ENCODE assay signal across 8 cellular contexts in the genomic region with DNA sequence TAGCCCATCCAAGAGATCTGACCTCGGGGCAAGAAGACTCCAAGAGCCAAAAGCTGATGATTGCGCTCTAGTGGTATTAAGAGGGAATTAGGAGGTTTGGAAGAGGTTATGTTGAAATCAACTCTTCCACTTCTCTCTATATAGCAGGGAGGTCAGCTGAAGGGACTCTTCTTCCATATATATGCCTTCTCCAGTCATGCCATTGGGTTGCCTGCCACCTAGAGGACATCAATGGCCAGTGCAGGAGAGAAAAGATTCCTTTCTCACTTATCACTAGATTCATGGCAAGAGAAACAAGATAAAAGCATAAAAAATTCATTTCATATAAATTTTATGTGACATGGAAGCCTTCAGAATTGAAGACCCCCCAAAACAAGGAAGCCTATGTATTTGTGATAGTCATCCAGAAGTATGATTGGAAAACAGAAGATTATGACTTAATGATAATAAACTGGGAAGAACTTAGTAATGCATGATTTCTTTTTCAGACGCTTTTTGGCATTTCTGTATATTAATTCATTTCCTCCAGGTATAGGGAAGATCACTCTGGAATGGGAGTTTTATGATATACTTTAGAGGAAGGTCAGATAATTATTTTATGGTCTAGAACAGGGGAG.
DNase-seq lines count a peak whose midpoint lies in the region; ATAC-seq and TF ChIP-seq lines count a peak whose summit lies in the region.

No MANE protein-coding gene starts in this region.

- H2AFZ ChIP-seq in OCI-LY3 (ENCODE audit: low read depth, low read length): no peak overlapping the region

- no peak overlapping the region for H3K27ac ChIP-seq in OCI-LY3 (ENCODE audit: low read length)

- no peaks in the 10 kb centered on the region for H3K4me1 ChIP-seq in OCI-LY3 (ENCODE audit: low read length)

- no peaks in the 10 kb centered on the region for H3K36me3 ChIP-seq in H7 (replicated peaks; ENCODE audit: control insufficient read depth, insufficient read depth, low read length)
- H3K36me3 ChIP-seq in OCI-LY3 (replicated peaks; ENCODE audit: low read depth, low read length): no peaks in the 10 kb centered on the region

- H3K4me3 ChIP-seq in H7 (ENCODE audit: insufficient read depth, low read depth, low read length) (no peak overlapping the region), OCI-LY3 (ENCODE audit: low read length) (no peak overlapping the region)

- DNase-seq in 8988T (peak; percentile 31), GM10266 (ENCODE audit: extremely low spot score) (peak; percentile 40), H7 (peak; percentile 45), KG1 (lab: John Stamatoyannopoulos, UW) (peak; percentile 32), brain pericyte (ENCODE audit: low read depth, low spot score) (peak; percentile 29), islet precursor cell (peak; percentile 70)
- peak; percentile 15 for DNase-seq in stimulated activated naive CD8-positive, alpha-beta T cell treated with anti-CD3 and anti-CD28 coated beads, Interleukin-15, Interleukin-2, amounts not matched to agents 100 U/mL and 50 U/mL, for 24 hours

- H3K79me2 ChIP-seq in OCI-LY3 (ENCODE audit: low read length): no peaks in the 10 kb centered on the region

- H3K27me3 ChIP-seq in H7 (ENCODE audit: control insufficient read depth, insufficient read depth, low read length) (no peaks in the 10 kb centered on the region), OCI-LY3 (ENCODE audit: low read depth, low read length) (no peaks in the 10 kb centered on the region; the same call in 1 of the 2 replicates)

- no peaks in the 10 kb centered on the region for H4K20me1 ChIP-seq in OCI-LY3 (ENCODE audit: insufficient read depth, low read length)

- peak; percentile 87 for TF ChIP-seq CTCF in GM10266 (IDR thresholded peaks at IDR 0.05; ENCODE audit: control insufficient read depth, insufficient read depth, low read depth, missing control alignments)
- peak; percentile 74 for TF ChIP-seq CTCF in OCI-LY3 (IDR thresholded peaks at IDR 0.05; ENCODE audit: low read depth, low read length)

- peak; percentile 49 for ATAC-seq in stimulated activated naive CD8-positive, alpha-beta T cell treated with anti-CD3 and anti-CD28 coated beads, Interleukin-15, Interleukin-2, amounts not matched to agents 100 U/mL and 50 U/mL, for 24 hours

- H3K9ac ChIP-seq in OCI-LY3 (ENCODE audit: low read length): no peak overlapping the region

- no peaks in the 10 kb centered on the region for H3K9me3 ChIP-seq in OCI-LY3 (ENCODE audit: insufficient read depth, low read length)

- H3K4me2 ChIP-seq in OCI-LY3 (ENCODE audit: low read length): no peak overlapping the region

Comparison
In these comparisons a context has a peak if more than half of its experiments do, and no peak if none do; other contexts are left out.
1. DNase-seq: peak in every context shown above with its lines; median percentile 70 in islet precursor cell; 45 in H7; 40 in GM10266; 32 in KG1; 31 in 8988T; 29 in brain pericyte; 15 in stimulated activated naive CD8-positive, alpha-beta T cell treated with anti-CD3 and anti-CD28 coated beads, Interleukin-15, Interleukin-2, amounts not matched to agents 100 U/mL and 50 U/mL, for 24 hours.